Comparison of ENCODE assay signal across 3 cellular contexts in the genomic region with DNA sequence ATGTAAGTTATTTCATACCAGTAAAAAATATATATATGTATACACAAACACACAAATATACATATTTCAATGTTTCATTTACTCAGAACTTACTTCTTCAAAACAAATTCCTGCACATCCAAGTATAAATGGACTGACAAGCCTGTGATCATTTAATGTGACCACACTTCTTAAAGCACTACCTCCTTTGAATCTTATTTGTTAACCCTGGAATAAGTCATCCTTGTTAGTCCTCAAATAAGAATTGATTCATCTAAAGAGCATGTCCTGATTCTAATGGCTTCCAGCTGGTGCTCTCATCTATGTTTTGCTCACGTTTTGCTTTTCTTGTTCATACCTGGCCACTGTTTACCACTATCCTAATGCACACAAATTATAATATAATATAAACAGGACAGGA.
TF ChIP-seq lines count a peak whose summit lies in the region.

No MANE protein-coding gene starts in this region.

TF ChIP-seq in SK-N-SH, 30 proteins besides CTCF, POLR2A, EP300 and RAD21:
- no peak for TF ChIP-seq USF2 (IDR thresholded peaks at IDR 0.05; ENCODE audit: borderline replicate concordance, low read depth, low read length)
- TF ChIP-seq TCF12 (IDR thresholded peaks at IDR 0.05): peak; percentile 45; the same call in 1 of the 2 replicates
- TF ChIP-seq RXRA (IDR thresholded peaks at IDR 0.05; ENCODE audit: borderline replicate concordance, low read depth): no peak

TF ChIP-seq in SK-N-SH treated with all-trans-retinoic acid at 6 μM for 48 hours, 23 proteins besides CTCF, POLR2A, EP300 and RAD21:
- TF ChIP-seq CREB5 (CRISPR knock-in tag; IDR thresholded peaks at IDR 0.05; ENCODE audit: low read depth): no peak
- no peak for TF ChIP-seq ESRRG (CRISPR knock-in tag; IDR thresholded peaks at IDR 0.05)
- TF ChIP-seq PATZ1 (CRISPR knock-in tag; IDR thresholded peaks at IDR 0.05; ENCODE audit: borderline replicate concordance): no peak
- TF ChIP-seq ISL1 (CRISPR knock-in tag; IDR thresholded peaks at IDR 0.05): no peak

TF ChIP-seq in IMR-90, 13 proteins besides CTCF, POLR2A, EP300 and RAD21 (continued from another document):
- TF ChIP-seq ELK1 (IDR thresholded peaks at IDR 0.05; ENCODE audit: borderline replicate concordance, low read depth, low read length) (no peak), USF2 (IDR thresholded peaks at IDR 0.05; ENCODE audit: low read depth, low read length) (no peak), MXI1 (IDR thresholded peaks at IDR 0.05; ENCODE audit: borderline replicate concordance, low read depth, low read length) (no peak), FOS (IDR thresholded peaks at IDR 0.05; ENCODE audit: low read depth, low read length) (no peak), CHD1 (IDR thresholded peaks at IDR 0.05; ENCODE audit: low read depth, low read length) (no peak)
TF ChIP-seq in IMR-90: peak in this region for 0.
